Comparison of ENCODE assay signal across 9 cellular contexts in genomic region chr10:71216751-71217265, GRCh38. TPM values are rescaled to one million over a fixed set of nuclear protein-coding genes. Genes with fewer than 3 reads are reported as not detected.
DNase-seq lines count a peak whose midpoint lies in the region; ATAC-seq and TF ChIP-seq lines count a peak whose summit lies in the region.
"Had no signal": no experiment of that assay in that cellular context is flagged by ENCODE, and none has a peak within 500 bp of the region (broad histone marks: within the 10 kb centered on the region; RNA-seq: fewer than 3 reads in every experiment).

No MANE protein-coding gene starts in this region.

- H3K27ac Mint-ChIP-seq in HFFc6, result peak overlapping the region; percentile 85
- peak overlapping the region; percentile 55 for H3K27ac Mint-ChIP-seq in dendritic cell treated with granulocyte-macrophage colony-stimulating factor and Interleukin-4, amounts not matched to agents 40 ng/mL and 50 ng/mL, for 4 days
- no peak overlapping the region for H3K27ac Mint-ChIP-seq in stimulated activated memory B cell treated with anti-CD40 and anti-IgM and Interleukin-4, amounts not matched to agents 10 μg/mL and 1 μg/mL and 100 μg/mL, for 72 hours

- CTCF ChIA-PET in AG04450 (lab: Charles Lee), result interaction anchor here (0.6 to 6.5 kb wide), 3 partner anchors 8 to 68 kb away, joined by 3 to 48 read pairs (median 3); no protein-coding TSS in a partner anchor

- H3K9ac ChIP-seq in mucosa of stomach (ENCODE audit: low read length), result peak overlapping the region; percentile 85

- TF ChIP-seq CTCF in AG04450 (IDR thresholded peaks at IDR 0.05; ENCODE audit: low read depth, low read length) (no peak), HFFc6 (IDR thresholded peaks at IDR 0.05) (no peak)

- DNase-seq in AG04450 (ENCODE audit: low read depth, low spot score), result no peak
- DNase-seq in HFFc6, result no peak
- DNase-seq in NK-92 treated with Interleukin-12 subunit alpha and Interleukin-12 subunit beta, amount 100 ng/mL, for 24 hours (lab: John Stamatoyannopoulos, UW), result no peak
- DNase-seq in SW480 (ENCODE audit: low spot score), result no peak
- DNase-seq in D341Med (ENCODE audit: low spot score), result no peak

- H3K27ac ChIP-seq in AG04450 (ENCODE audit: low read depth, low read length), result peak overlapping the region; percentile 57
- H3K27ac ChIP-seq: foreskin keratinocyte had no signal

- H3K9me3 ChIP-seq in AG04450 (ENCODE audit: control insufficient read depth, insufficient read depth, low read length) (no peaks in the 10 kb centered on the region; the same call in 1 of the 2 replicates), mucosa of stomach (ENCODE audit: control insufficient read depth, low read length) (no peaks in the 10 kb centered on the region)

- peak overlapping the region; percentile 81 for H3K4me3 Mint-ChIP-seq in HFFc6
- peak overlapping the region; percentile 66 for H3K4me3 Mint-ChIP-seq in dendritic cell treated with granulocyte-macrophage colony-stimulating factor and Interleukin-4, amounts not matched to agents 40 ng/mL and 50 ng/mL, for 4 days
- no peak overlapping the region for H3K4me3 Mint-ChIP-seq in stimulated activated memory B cell treated with anti-CD40 and anti-IgM and Interleukin-4, amounts not matched to agents 10 μg/mL and 1 μg/mL and 100 μg/mL, for 72 hours

- H3K27me3 Mint-ChIP-seq in HFFc6 (ENCODE audit: insufficient read depth), result peaks cover 2% of the 10 kb centered on the region; the same call in 1 of the 2 replicates
- peaks cover 83% of the 10 kb centered on the region for H3K27me3 Mint-ChIP-seq in dendritic cell treated with granulocyte-macrophage colony-stimulating factor and Interleukin-4, amounts not matched to agents 40 ng/mL and 50 ng/mL, for 4 days
- peaks cover 84% of the 10 kb centered on the region for H3K27me3 Mint-ChIP-seq in stimulated activated memory B cell treated with anti-CD40 and anti-IgM and Interleukin-4, amounts not matched to agents 10 μg/mL and 1 μg/mL and 100 μg/mL, for 72 hours

- intact Hi-C loops in dendritic cell treated with granulocyte-macrophage colony-stimulating factor and Interleukin-4, amounts not matched to agents 40 ng/mL and 50 ng/mL, for 4 days (cut with micrococcal nuclease), result no loop called here

- peaks cover 34% of the 10 kb centered on the region for H3K4me1 ChIP-seq in mucosa of stomach (ENCODE audit: control insufficient read depth, insufficient read depth, low read length)

- no peaks in the 10 kb centered on the region for H3K9me3 Mint-ChIP-seq in HFFc6
- no peaks in the 10 kb centered on the region for H3K9me3 Mint-ChIP-seq in dendritic cell treated with granulocyte-macrophage colony-stimulating factor and Interleukin-4, amounts not matched to agents 40 ng/mL and 50 ng/mL, for 4 days
- no peaks in the 10 kb centered on the region for H3K9me3 Mint-ChIP-seq in stimulated activated memory B cell treated with anti-CD40 and anti-IgM and Interleukin-4, amounts not matched to agents 10 μg/mL and 1 μg/mL and 100 μg/mL, for 72 hours

- peaks cover under 1% of the 10 kb centered on the region for H3K27me3 ChIP-seq in AG04450 (ENCODE audit: control insufficient read depth, insufficient read depth, low read length)
- peaks cover 3% of the 10 kb centered on the region for H3K27me3 ChIP-seq in mucosa of stomach (ENCODE audit: control insufficient read depth, insufficient read depth, low read length)

- no peak for ATAC-seq in stimulated activated memory B cell treated with anti-CD40 and anti-IgM and Interleukin-4, amounts not matched to agents 10 μg/mL and 1 μg/mL and 100 μg/mL, for 72 hours

- H3K4me3 ChIP-seq in AG04450 (ENCODE audit: low read depth, low read length), result peak overlapping the region; percentile 59
- peak overlapping the region; percentile 56 for H3K4me3 ChIP-seq in mucosa of stomach (ENCODE audit: low read length)

- no peaks in the 10 kb centered on the region for H3K36me3 ChIP-seq in mucosa of stomach (ENCODE audit: control insufficient read depth, insufficient read depth, low read length)

- no peaks in the 10 kb centered on the region for H3K36me3 Mint-ChIP-seq in HFFc6 (ENCODE audit: low read depth)
- no peaks in the 10 kb centered on the region for H3K36me3 Mint-ChIP-seq in dendritic cell treated with granulocyte-macrophage colony-stimulating factor and Interleukin-4, amounts not matched to agents 40 ng/mL and 50 ng/mL, for 4 days (ENCODE audit: low read depth)
- no peaks in the 10 kb centered on the region for H3K36me3 Mint-ChIP-seq in stimulated activated memory B cell treated with anti-CD40 and anti-IgM and Interleukin-4, amounts not matched to agents 10 μg/mL and 1 μg/mL and 100 μg/mL, for 72 hours

- H3K4me1 Mint-ChIP-seq in HFFc6 (ENCODE audit: low read depth), result peaks cover 51% of the 10 kb centered on the region
- H3K4me1 Mint-ChIP-seq in dendritic cell treated with granulocyte-macrophage colony-stimulating factor and Interleukin-4, amounts not matched to agents 40 ng/mL and 50 ng/mL, for 4 days (ENCODE audit: low read depth), result peaks cover 46% of the 10 kb centered on the region
- peaks cover 15% of the 10 kb centered on the region for H3K4me1 Mint-ChIP-seq in stimulated activated memory B cell treated with anti-CD40 and anti-IgM and Interleukin-4, amounts not matched to agents 10 μg/mL and 1 μg/mL and 100 μg/mL, for 72 hours

- POLR2A ChIA-PET in AG04450 (lab: Yijun Ruan, JAX), result interaction anchor here (1.4 to 1.6 kb wide), 2 partner anchors 28 to 52 kb away, joined by 5 to 6 read pairs; no protein-coding TSS in a partner anchor

RNA-seq across cellular contexts. Expression of gene UNC5B, which starts 4.4 kb away (rescaled TPM):
- 8.1 and 10.2 TPM in 2 replicates for polyA plus RNA-seq in AG04450 (2011; rRNA removed)
- polyA minus RNA-seq in AG04450 (2011; rRNA and poly(A)+ RNA removed), result 9.0 and 10.9 TPM in 2 replicates
- total RNA-seq in HFFc6 (2021; fragmentation: NEBNext Ultra II Directional; extraction: Animal tissue kit (Norgen Biotek cat#: 25700)), result 10 to 100 TPM in 1 of 6 experiments, 1 to 10 TPM in 5; 5.2 to 11.6 (median 5.7) TPM
